In genomic region chr3:66128623-66129022, GRCh38 we compare ENCODE assay signal across 1 cellular context.
TF ChIP-seq lines count a peak whose summit lies in the region.

No MANE protein-coding gene starts in this region.

TF ChIP-seq in WTC11, 78 proteins besides CTCF, POLR2A, EP300 and RAD21 (continued from another document):
- TF ChIP-seq KAT7 (CRISPR knock-in tag; IDR thresholded peaks at IDR 0.05; ENCODE audit: borderline replicate concordance) = no peak
- no peak for TF ChIP-seq MXD4 (CRISPR knock-in tag; IDR thresholded peaks at IDR 0.05; ENCODE audit: borderline replicate concordance)
- TF ChIP-seq USF1 (CRISPR knock-in tag; IDR thresholded peaks at IDR 0.05) = no peak
- no peak for TF ChIP-seq CDX4 (CRISPR knock-in tag; IDR thresholded peaks at IDR 0.05; ENCODE audit: borderline replicate concordance)
- no peak for TF ChIP-seq E2F5 (CRISPR knock-in tag; IDR thresholded peaks at IDR 0.05)
- TF ChIP-seq FOXK1 (CRISPR knock-in tag; IDR thresholded peaks at IDR 0.05) = no peak
- TF ChIP-seq OVOL2 (CRISPR knock-in tag; IDR thresholded peaks at IDR 0.05; ENCODE audit: borderline replicate concordance) = no peak
- no peak for TF ChIP-seq ZNF219 (CRISPR knock-in tag; IDR thresholded peaks at IDR 0.05; ENCODE audit: borderline replicate concordance)
- no peak for TF ChIP-seq SP1 (CRISPR knock-in tag; conservative IDR thresholded peaks at IDR 0.05)
- TF ChIP-seq NFE2L1 (CRISPR knock-in tag; IDR thresholded peaks at IDR 0.05) = no peak
